ENCODE assay signal across 2 cellular contexts in genomic region chr9:71758785-71759184, GRCh38.
TF ChIP-seq lines count a peak whose summit lies in the region.

No MANE protein-coding gene starts in this region.

TF ChIP-seq in A549, 52 proteins besides CTCF, POLR2A, EP300 and RAD21 (continued from another document and continues in another):
- TF ChIP-seq E2F6 (IDR thresholded peaks at IDR 0.05; ENCODE audit: borderline replicate concordance, low read depth) (no peak), SREBF2 (IDR thresholded peaks at IDR 0.05) (no peak), CHD4 (IDR thresholded peaks at IDR 0.05; ENCODE audit: borderline replicate concordance) (no peak), FOXS1 (CRISPR knock-in tag; IDR thresholded peaks at IDR 0.05) (no peak), ATOH8 (CRISPR knock-in tag; IDR thresholded peaks at IDR 0.05; ENCODE audit: low read depth) (no peak), RCOR1 (IDR thresholded peaks at IDR 0.05; ENCODE audit: low read depth, low read length) (no peak), KDM1A (IDR thresholded peaks at IDR 0.05; ENCODE audit: low read depth) (no peak), JUNB (IDR thresholded peaks at IDR 0.05) (peak; percentile 69), TP53 (CRISPR knock-in tag; IDR thresholded peaks at IDR 0.05) (no peak), HOXB5 (CRISPR knock-in tag; IDR thresholded peaks at IDR 0.05) (no peak), POLR2AphosphoS2 (conservative IDR thresholded peaks at IDR 0.05; ENCODE audit: low read length) (no peak), TFCP2L1 (CRISPR knock-in tag; IDR thresholded peaks at IDR 0.05) (no peak), MAFK (IDR thresholded peaks at IDR 0.05; ENCODE audit: partially characterized antibody) (no peak), FOSB (CRISPR knock-in tag; IDR thresholded peaks at IDR 0.05) (no peak), HMGXB4 (CRISPR knock-in tag; IDR thresholded peaks at IDR 0.05; ENCODE audit: borderline replicate concordance) (no peak), CHD2 (IDR thresholded peaks at IDR 0.05; ENCODE audit: low read length, partially characterized antibody) (no peak), PHF8 (IDR thresholded peaks at IDR 0.05; ENCODE audit: borderline replicate concordance, low read depth) (no peak), BCL3 (IDR thresholded peaks at IDR 0.05) (0 out of 3 replicates have a peak, but pooled peaks have one; percentile 30), NPAS2 (CRISPR knock-in tag; IDR thresholded peaks at IDR 0.05; ENCODE audit: borderline replicate concordance) (no peak), JUN (IDR thresholded peaks at IDR 0.05) (0 out of 5 replicates have a peak, but pooled peaks of 1 of the 2 experiments have one; percentile 34), NFE2L2 (conservative IDR thresholded peaks at IDR 0.05; ENCODE audit: low read length) (no peak), MYC (IDR thresholded peaks at IDR 0.05; ENCODE audit: borderline replicate concordance, low read length) (no peak), GATA3 (IDR thresholded peaks at IDR 0.05; ENCODE audit: borderline replicate concordance) (peak; percentile 45; the same call in 1 of the 2 replicates), RNF2 (IDR thresholded peaks at IDR 0.05; ENCODE audit: borderline replicate concordance, low read depth) (no peak), KDM5A (IDR thresholded peaks at IDR 0.05) (no peak), ELK1 (IDR thresholded peaks at IDR 0.05; ENCODE audit: low read depth, low read length) (no peak), EHMT2 (IDR thresholded peaks at IDR 0.05; ENCODE audit: low read depth) (no peak)

TF ChIP-seq in HEK293, 187 proteins besides CTCF, POLR2A, EP300 and RAD21 (continued from another document):
- TF ChIP-seq ZNF280C (tag by site-specific recombination; IDR thresholded peaks at IDR 0.05) (no peak), ZNF621 (tag by site-specific recombination; IDR thresholded peaks at IDR 0.05) (no peak), ZNF654 (tag by site-specific recombination; IDR thresholded peaks at IDR 0.05; ENCODE audit: low read depth) (no peak), ELK4 (IDR thresholded peaks at IDR 0.05; ENCODE audit: borderline replicate concordance, low read depth, low read length) (no peak), ZBTB10 (tag by site-specific recombination; IDR thresholded peaks at IDR 0.05) (no peak), OSR2 (tag by site-specific recombination; IDR thresholded peaks at IDR 0.05) (peak; percentile 56; the same call in 1 of the 2 replicates), ZNF23 (tag by site-specific recombination; IDR thresholded peaks at IDR 0.05; ENCODE audit: borderline replicate concordance) (no peak), ZNF530 (tag by site-specific recombination; IDR thresholded peaks at IDR 0.05; ENCODE audit: low read depth) (no peak), ZNF600 (tag by site-specific recombination; IDR thresholded peaks at IDR 0.05) (no peak), ZXDB (tag by site-specific recombination; IDR thresholded peaks at IDR 0.05) (no peak), ZNF10 (tag by site-specific recombination; IDR thresholded peaks at IDR 0.05) (peak; percentile 59; the same call in 1 of the 2 replicates), PRDM6 (tag by site-specific recombination; IDR thresholded peaks at IDR 0.05) (peak; percentile 51), ZFP3 (tag by site-specific recombination; IDR thresholded peaks at IDR 0.05; ENCODE audit: low read depth) (no peak), ZNF449 (tag by site-specific recombination; IDR thresholded peaks at IDR 0.05) (no peak), ZSCAN23 (tag by site-specific recombination; IDR thresholded peaks at IDR 0.05) (no peak), ZNF501 (tag by site-specific recombination; IDR thresholded peaks at IDR 0.05) (no peak), ZNF791 (tag by site-specific recombination; IDR thresholded peaks at IDR 0.05) (no peak), WT1 (tag by site-specific recombination; IDR thresholded peaks at IDR 0.05) (no peak), ZNF785 (tag by site-specific recombination; IDR thresholded peaks at IDR 0.05) (no peak), ZNF133 (tag by site-specific recombination; IDR thresholded peaks at IDR 0.05) (no peak), ZNF660 (tag by site-specific recombination; IDR thresholded peaks at IDR 0.05) (no peak), ZNF664 (tag by site-specific recombination; IDR thresholded peaks at IDR 0.05) (no peak), ATF2 (tag by site-specific recombination; IDR thresholded peaks at IDR 0.05; ENCODE audit: low read depth) (no peak), MZF1 (tag by site-specific recombination; IDR thresholded peaks at IDR 0.05; ENCODE audit: borderline replicate concordance) (no peak), ZNF274 (IDR thresholded peaks at IDR 0.05; ENCODE audit: low read length) (no peak), ZNF274 (tag by site-specific recombination; IDR thresholded peaks at IDR 0.05; ENCODE audit: borderline replicate concordance) (no peak), ZNF629 (tag by site-specific recombination; IDR thresholded peaks at IDR 0.05) (0 out of 2 replicates have a peak, but pooled peaks have one; percentile 20), ZNF112 (tag by site-specific recombination; IDR thresholded peaks at IDR 0.05) (no peak), ZBTB21 (tag by site-specific recombination; IDR thresholded peaks at IDR 0.05) (no peak), ZNF626 (tag by site-specific recombination; IDR thresholded peaks at IDR 0.05) (no peak), PBX3 (CRISPR knock-in tag; IDR thresholded peaks at IDR 0.05) (no peak), ZNF707 (tag by site-specific recombination; IDR thresholded peaks at IDR 0.05) (no peak), PRDM1 (tag by site-specific recombination; IDR thresholded peaks at IDR 0.05) (peak; percentile 51; the same call in 1 of the 2 replicates), ZNF701 (tag by site-specific recombination; IDR thresholded peaks at IDR 0.05) (no peak), REST (tag by site-specific recombination; IDR thresholded peaks at IDR 0.05) (no peak), ZNF121 (tag by site-specific recombination; IDR thresholded peaks at IDR 0.05) (no peak), SP7 (tag by site-specific recombination; IDR thresholded peaks at IDR 0.05) (peak; percentile 81), GLIS2 (tag by site-specific recombination; IDR thresholded peaks at IDR 0.05) (no peak), ZNF211 (tag by site-specific recombination; IDR thresholded peaks at IDR 0.05; ENCODE audit: low read depth) (no peak), ZNF514 (tag by site-specific recombination; IDR thresholded peaks at IDR 0.05) (no peak), ZNF366 (tag by site-specific recombination; conservative IDR thresholded peaks at IDR 0.05) (peak; percentile 57)
